8 cellular contexts compared by ENCODE assay signal in the genomic region with DNA sequence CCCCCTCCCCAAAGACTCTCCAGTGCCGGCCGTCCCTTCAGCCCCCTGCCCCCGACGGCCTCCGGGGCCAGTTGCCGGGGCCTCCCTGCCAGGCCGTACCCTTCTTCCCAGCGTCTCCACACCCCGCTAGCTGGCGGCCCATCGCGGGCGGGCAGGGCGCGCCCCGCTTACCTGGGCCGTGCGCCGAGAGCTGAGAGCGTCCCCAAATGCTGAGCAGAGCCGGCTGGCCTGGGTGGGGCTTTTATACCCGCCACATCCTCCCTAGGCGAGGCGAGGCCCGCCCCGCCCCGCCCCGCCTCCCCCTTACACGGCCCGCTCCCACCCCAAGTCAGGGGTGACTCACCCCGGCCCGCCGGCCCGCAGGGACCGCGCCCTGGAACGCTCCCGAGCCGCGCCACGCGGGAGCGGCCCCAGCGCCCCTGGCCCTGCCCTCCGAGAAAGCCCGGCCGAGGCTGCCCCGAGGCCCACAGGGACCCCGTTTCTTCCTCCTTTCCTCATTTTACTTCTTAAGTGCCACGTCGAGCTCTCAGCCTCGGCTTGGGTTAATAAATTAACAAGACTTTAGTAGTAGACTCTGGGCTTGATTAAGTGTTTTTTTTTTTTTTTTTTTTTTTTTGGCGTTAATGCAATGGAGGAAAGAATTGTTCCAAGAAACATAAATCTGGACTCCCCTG. TPM values are rescaled to one million over a fixed set of nuclear protein-coding genes. Genes with fewer than 3 reads are reported as not detected.
DNase-seq lines count a peak whose midpoint lies in the region; ATAC-seq and TF ChIP-seq lines count a peak whose summit lies in the region.

Gene ANXA2, minus strand, starts transcription at position 215 of the 674 bp plus-strand sequence. CDS start 11,911 bp downstream, outside the sequence.

- no peak for TF ChIP-seq EP300 in neural cell (conservative IDR thresholded peaks at IDR 0.05; ENCODE audit: poor library complexity, severe bottlenecking)

- H2AFZ ChIP-seq in fibroblast of lung (ENCODE audit: low read length) (no peak within 1 kb of the TSS), neural cell (ENCODE audit: low read depth, low read length) (no peak within 1 kb of the TSS)

- peaks cover 45% of the 10 kb centered on the region for H3K4me1 ChIP-seq in fibroblast of lung (ENCODE audit: control insufficient read depth, extremely low read depth, insufficient read depth, low read length)
- H3K4me1 ChIP-seq in subcutaneous abdominal adipose tissue (ENCODE audit: control insufficient read depth in 5 of 5, insufficient read depth in 5 of 5, low read length in 5 of 5): peaks cover 25 to 60% (median 56%) of the 10 kb centered on the region in 5 donors

- H4K20me1 ChIP-seq in fibroblast of lung (ENCODE audit: control insufficient read depth, extremely low read depth, insufficient read depth, low read length) (no peaks in the 10 kb centered on the region), neural cell (ENCODE audit: insufficient read depth) (no peaks in the 10 kb centered on the region)

- ATAC-seq in GM18873 (IDR thresholded peaks at IDR 0.05; ENCODE audit: low FRiP score, unreplicated experiment): peak; percentile 60
- peak; percentile 58 for ATAC-seq in HG03097 (IDR thresholded peaks at IDR 0.05; ENCODE audit: low FRiP score, unreplicated experiment)

- H3K9ac ChIP-seq in fibroblast of lung (ENCODE audit: insufficient read depth, low read length) (peak within 1 kb of the TSS; percentile 98), neural cell (ENCODE audit: low read length) (no peak within 1 kb of the TSS), subcutaneous abdominal adipose tissue (ENCODE audit: low read length in 5 of 5) (peak within 1 kb of the TSS; percentile 76 to 99 (median 92))

- H3K9me3 ChIP-seq in fibroblast of lung (ENCODE audit: control insufficient read depth, insufficient read depth, low read depth, low read length) (no peaks in the 10 kb centered on the region), neural cell (ENCODE audit: low read length) (no peaks in the 10 kb centered on the region), subcutaneous abdominal adipose tissue (ENCODE audit: control insufficient read depth in 5 of 5, low read length in 5 of 5) (no peaks in the 10 kb centered on the region)

- H3K79me2 ChIP-seq in fibroblast of lung (ENCODE audit: control insufficient read depth, insufficient read depth, low read length) (peaks cover 47% of the 10 kb centered on the region), neural cell (replicated peaks; ENCODE audit: insufficient read depth, low read length) (no peaks in the 10 kb centered on the region)

- H3K36me3 ChIP-seq in fibroblast of lung (ENCODE audit: control insufficient read depth, insufficient read depth, low read length) (peaks cover 5% of the 10 kb centered on the region), neural cell (ENCODE audit: insufficient read depth, low read length) (no peaks in the 10 kb centered on the region), subcutaneous abdominal adipose tissue (ENCODE audit: control insufficient read depth in 5 of 5, insufficient read depth in 5 of 5, low read length in 5 of 5) (peaks cover 7 to 24% (median 12%) of the 10 kb centered on the region in 5 donors)

- H3K4me2 ChIP-seq in fibroblast of lung (ENCODE audit: extremely low read depth, insufficient read depth, low read length) (peak within 1 kb of the TSS; percentile 88), neural cell (ENCODE audit: low read length) (no peak within 1 kb of the TSS)

- TF ChIP-seq CTCF in fibroblast of lung (conservative IDR thresholded peaks at IDR 0.05 in 1 of 2, IDR thresholded peaks at IDR 0.05 in 1 of 2; ENCODE audit: low read depth in 1 of 2, low read length in 2 of 2) (no peak), neural cell (IDR thresholded peaks at IDR 0.05; ENCODE audit: poor library complexity, severe bottlenecking) (no peak)

- peak within 1 kb of the TSS; percentile 70 to 94 (median 86) for H3K4me3 ChIP-seq in fibroblast of lung (replicated peaks in 1 of 4; ENCODE audit: control extremely low read depth in 1 of 4, insufficient read depth in 1 of 4, low read depth in 3 of 4, low read length in 4 of 4)
- peak within 1 kb of the TSS; percentile 53 for H3K4me3 ChIP-seq in neural cell (ENCODE audit: low read length)
- peak within 1 kb of the TSS; percentile 81 to 98 (median 92) for H3K4me3 ChIP-seq in subcutaneous abdominal adipose tissue (ENCODE audit: low read depth in 1 of 5, low read length in 5 of 5)

- no peaks in the 10 kb centered on the region for H3F3A ChIP-seq in neural cell (ENCODE audit: insufficient read depth, low read length, poor library complexity, severe bottlenecking)

- TF ChIP-seq RAD21 in neural cell (conservative IDR thresholded peaks at IDR 0.05): no peak

- H3K9me2 ChIP-seq in neural cell (ENCODE audit: insufficient read depth, low read length): no peaks in the 10 kb centered on the region

- no peaks in the 10 kb centered on the region for H3K27me3 ChIP-seq in fibroblast of lung (ENCODE audit: control insufficient read depth, insufficient read depth, low read length)
- H3K27me3 ChIP-seq in neural cell (ENCODE audit: insufficient read depth, low read depth, low read length): peaks cover 31% of the 10 kb centered on the region
- H3K27me3 ChIP-seq in subcutaneous abdominal adipose tissue (ENCODE audit: control insufficient read depth in 5 of 5, insufficient read depth in 4 of 5, low read length in 5 of 5): no peaks in the 10 kb centered on the region

- peak; percentile 91 for DNase-seq in AG08395 (ENCODE audit: low spot score)
- DNase-seq in activated T-helper 1 cell treated with Interleukin-2 at 50 U/mL for 16 hours (ENCODE audit: low read depth): peak; percentile 78
- DNase-seq in fibroblast of lung (ENCODE audit: low read depth in 2 of 2): peak; percentile 89 to 91

- peak within 1 kb of the TSS; percentile 99 for H3K27ac ChIP-seq in fibroblast of lung (ENCODE audit: insufficient read depth, low read length)
- H3K27ac ChIP-seq in neural cell (ENCODE audit: low read length): no peak within 1 kb of the TSS
- H3K27ac ChIP-seq in subcutaneous abdominal adipose tissue (ENCODE audit: low read depth, low read length): peak within 1 kb of the TSS; percentile 99

TF ChIP-seq in PFSK-1, 5 proteins besides CTCF, POLR2A, EP300 and RAD21 (continues in another document):
- TF ChIP-seq TAF1 (IDR thresholded peaks at IDR 0.05; ENCODE audit: borderline replicate concordance, insufficient read depth, low read length): peak; percentile 68; the same call in 1 of the 2 replicates
- peak; percentile 65; the same call in 1 of the 2 replicates for TF ChIP-seq SIN3A (IDR thresholded peaks at IDR 0.05; ENCODE audit: borderline replicate concordance, insufficient read depth, low read length)
- peak; percentile 94 for TF ChIP-seq POLR2AphosphoS5 (IDR thresholded peaks at IDR 0.05; ENCODE audit: low read depth, low read length)

TF ChIP-seq in neural cell, 6 proteins besides CTCF, POLR2A, EP300 and RAD21:
- no peak for TF ChIP-seq POLR2AphosphoS5 (IDR thresholded peaks at IDR 0.05)
- no peak for TF ChIP-seq REST (IDR thresholded peaks at IDR 0.05; ENCODE audit: borderline replicate concordance)
- TF ChIP-seq SMC3 (conservative IDR thresholded peaks at IDR 0.05; ENCODE audit: poor library complexity): no peak
- TF ChIP-seq TAF1 (IDR thresholded peaks at IDR 0.05; ENCODE audit: low read depth): no peak
- no peak for TF ChIP-seq EZH2 (IDR thresholded peaks at IDR 0.05; ENCODE audit: borderline replicate concordance, insufficient read depth, low read length, poor library complexity, severe bottlenecking)
- TF ChIP-seq MXI1 (conservative IDR thresholded peaks at IDR 0.05; ENCODE audit: poor library complexity, severe bottlenecking): no peak
TF ChIP-seq in neural cell: peak in this region for 0.

RNA-seq across cellular contexts. Expression of gene ANXA2, which starts in this region (rescaled TPM):
- polyA plus RNA-seq in PFSK-1 (2012; ENCODE audit: insufficient read length, low read depth): 730 TPM
- 1,250 and 2,754 TPM in 2 replicates for total RNA-seq in fibroblast of lung
- 4,872 and 6,648 TPM in 2 replicates for polyA plus RNA-seq in fibroblast of lung
- polyA plus RNA-seq in fibroblast of lung (2012): 3,157 and 3,880 TPM in 2 replicates
- polyA minus RNA-seq in fibroblast of lung (ENCODE audit: low replicate concordance): 1,485 and 1,743 TPM in 2 replicates
- polyA plus RNA-seq in neural cell: 6.2 and 8.8 TPM in 2 replicates
- polyA minus RNA-seq in neural cell: 2.7 and 3.9 TPM in 2 replicates

Comparison
In these comparisons a context has a peak if more than half of its experiments do, and no peak if none do; other contexts are left out.
1. RNA of gene ANXA2 (polyA plus RNA-seq): 3,157 to 6,648 TPM in fibroblast of lung; 6.2 to 8.8 TPM in neural cell; every median in the first group is over 100 times any median in the second.
2. Peak in every context shown above with its lines, with median percentiles within 50 percentile points of each other: DNase-seq and H3K4me3 ChIP-seq.